Comparison of ENCODE assay signal across 1 cellular context in genomic region chr16:67856927-67857546, GRCh38.
TF ChIP-seq lines count a peak whose summit lies in the region.

No MANE protein-coding gene starts in this region.

TF ChIP-seq in HCT116, 20 proteins besides CTCF, POLR2A, EP300 and RAD21:
- TF ChIP-seq REST (IDR thresholded peaks at IDR 0.05; ENCODE audit: low read depth): no peak
- TF ChIP-seq FOSL1 (IDR thresholded peaks at IDR 0.05; ENCODE audit: low read depth): no peak
- no peak for TF ChIP-seq SP1 (IDR thresholded peaks at IDR 0.05; ENCODE audit: low read depth)
- no peak for TF ChIP-seq ZFX (IDR thresholded peaks at IDR 0.05)
- TF ChIP-seq EGR1 (IDR thresholded peaks at IDR 0.05; ENCODE audit: low read depth): no peak
- TF ChIP-seq ZNF274 (IDR thresholded peaks at IDR 0.05; ENCODE audit: low read depth, low read length): no peak
- no peak for TF ChIP-seq ELF1 (IDR thresholded peaks at IDR 0.05; ENCODE audit: borderline replicate concordance, low read depth)
- no peak for TF ChIP-seq CBX3 (IDR thresholded peaks at IDR 0.05; ENCODE audit: low read depth)
- no peak for TF ChIP-seq SIN3A (IDR thresholded peaks at IDR 0.05; ENCODE audit: low read depth)
